In genomic region chr3:133506215-133506901, GRCh38 we compare ENCODE assay signal across 8 cellular contexts.
DNase-seq lines count a peak whose midpoint lies in the region; ATAC-seq and TF ChIP-seq lines count a peak whose summit lies in the region.
"Had no signal": no experiment of that assay in that cellular context is flagged by ENCODE, and none has a peak within 500 bp of the region (broad histone marks: within the 10 kb centered on the region; RNA-seq: fewer than 3 reads in every experiment).

No MANE protein-coding gene starts in this region.

- peak overlapping the region; percentile 43 for H3K4me2 ChIP-seq in hepatocyte

- in situ Hi-C loops in transverse colon (cut with MboI; ENCODE audit: low pct_ligation_motif_present in 1 of 4, low pct_unique_long_range_greater_than_20kb in 1 of 4, low sequenced_read_pairs in 3 of 4): no loop called here

- no peaks in the 10 kb centered on the region for H4K20me1 ChIP-seq in hepatocyte (ENCODE audit: insufficient read depth, poor library complexity, severe bottlenecking)

- H3K36me3 ChIP-seq in hepatocyte (replicated peaks; ENCODE audit: insufficient read depth, low read depth) (no peaks in the 10 kb centered on the region), transverse colon (no peaks in the 10 kb centered on the region), MG63 (no peaks in the 10 kb centered on the region)

- H2AFZ ChIP-seq in hepatocyte: peak overlapping the region; percentile 24

- H3K9me3 ChIP-seq in hepatocyte (ENCODE audit: low read depth): no peaks in the 10 kb centered on the region
- H3K9me3 ChIP-seq in transverse colon: no peaks in the 10 kb centered on the region
- no peaks in the 10 kb centered on the region for H3K9me3 ChIP-seq in MG63

- H3K27ac ChIP-seq in hepatocyte (no peak overlapping the region), transverse colon (peak overlapping the region; percentile 28 to 63 (median 56))

- TF ChIP-seq EP300 in transverse colon (IDR thresholded peaks at IDR 0.05; ENCODE audit: low read depth): no peak

- H3K9me2 ChIP-seq in hepatocyte (replicated peaks; ENCODE audit: insufficient read depth): no peaks in the 10 kb centered on the region

- H3K4me3 ChIP-seq in hepatocyte (no peak overlapping the region), transverse colon (no peak overlapping the region), MG63 (no peak overlapping the region)

- TF ChIP-seq CTCF in hepatocyte (IDR thresholded peaks at IDR 0.05; ENCODE audit: poor library complexity) (no peak), transverse colon (IDR thresholded peaks at IDR 0.05) (no peak)

- 64% methylated on average over 9 of the region's 9 CpGs for WGBS in hepatocyte (ENCODE audit: low lambda C conversion rate, missing lambda C conversion rate)
- WGBS in transverse colon (ENCODE audit: low coverage in 1 of 2), 2 donors: 28 to 42% methylated on average over 5 to 9 of the region's 9 CpGs

- intact Hi-C loops in transverse colon (cut with DNase I; ENCODE audit: low total_unique reads): no loop called here

- H3K27me3 ChIP-seq in hepatocyte: no peaks in the 10 kb centered on the region
- H3K27me3 ChIP-seq in transverse colon: no peaks in the 10 kb centered on the region
- H3K27me3 ChIP-seq in MG63: no peaks in the 10 kb centered on the region

- DNase-seq in RPMI7951 (ENCODE audit: low read depth): peak; percentile 36
- DNase-seq in hepatocyte (ENCODE audit: low spot score): no peak
- peak; percentile 23 for DNase-seq in transverse colon
- no peak for DNase-seq in DMS114 treated with DMSO at 0.1 percent for 48 hours (lab: John Stamatoyannopoulos, UW; ENCODE audit: unreplicated experiment)
- no peak for DNase-seq in MG63
- DNase-seq: left cardiac atrium had no signal

- H3K79me2 ChIP-seq in hepatocyte: no peaks in the 10 kb centered on the region

- no peak for TF ChIP-seq POLR2A in transverse colon (IDR thresholded peaks at IDR 0.05)

- ATAC-seq in GM18909 (IDR thresholded peaks at IDR 0.05; ENCODE audit: poor library complexity, unreplicated experiment): peak; percentile 97
- ATAC-seq in HG02759 (IDR thresholded peaks at IDR 0.05; ENCODE audit: unreplicated experiment): peak; percentile 96

- H3K4me1 ChIP-seq in hepatocyte (ENCODE audit: insufficient read depth) (no peaks in the 10 kb centered on the region), transverse colon (peaks cover 0 to 9% (median 0%) of the 10 kb centered on the region in 4 donors)

Comparison
In these comparisons a context has a peak if more than half of its experiments do, and no peak if none do; other contexts are left out.
1. DNase-seq: peak in RPMI7951 (single experiment) and transverse colon (single experiment); none in hepatocyte (single experiment), DMS114 treated with DMSO at 0.1 percent for 48 hours (single experiment) and MG63 (single experiment).